In the genomic region with DNA sequence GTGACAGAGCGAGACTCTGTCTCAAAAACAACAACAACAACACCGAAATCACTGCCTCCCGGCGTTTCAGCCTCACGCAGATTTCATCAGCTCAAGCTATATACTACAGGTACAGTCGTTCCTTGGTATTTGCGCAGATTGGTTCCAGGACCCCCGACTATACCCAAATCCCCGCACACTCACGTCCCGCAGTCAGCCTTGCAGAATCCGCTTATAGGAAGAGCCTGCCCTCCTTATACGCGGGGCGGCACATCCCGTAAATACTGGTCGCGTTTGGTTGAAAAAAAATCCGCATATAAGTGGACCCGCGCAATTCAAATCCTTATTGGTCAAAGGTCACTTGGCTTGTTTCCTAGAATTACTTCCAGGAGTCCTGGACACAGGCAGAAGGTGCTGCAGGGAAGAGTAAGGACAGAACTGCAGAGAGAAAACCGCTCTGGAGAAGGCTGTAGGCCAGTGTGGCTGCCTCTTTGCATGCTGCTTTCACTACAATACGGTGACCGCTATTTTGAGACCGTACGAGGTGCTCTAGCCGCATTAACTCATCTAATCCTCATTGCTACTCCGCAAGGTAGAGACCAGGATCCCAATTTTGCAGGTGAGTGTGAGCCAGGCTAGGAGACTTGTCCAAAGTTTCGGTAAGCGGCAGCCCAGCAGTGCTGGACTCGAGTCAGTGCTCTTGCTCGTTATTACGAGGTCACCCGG, we compare ENCODE assay signal across 6 cellular contexts. TPM values are rescaled to one million over a fixed set of nuclear protein-coding genes. Genes with fewer than 3 reads are reported as not detected.
DNase-seq lines count a peak whose midpoint lies in the region; ATAC-seq, FAIRE-seq and TF ChIP-seq lines count a peak whose summit lies in the region.

No MANE protein-coding gene starts in this region.

- TF ChIP-seq CTCF in WI38 (IDR thresholded peaks at IDR 0.05; ENCODE audit: low read depth, low read length) (no peak), left lung (IDR thresholded peaks at IDR 0.05) (no peak)

- FAIRE-seq in GM12891 (lab: Jason Lieb, UNC), result no peak

- DNase-seq in left lung (no peak), GDM1 (lab: John Stamatoyannopoulos, UW) (no peak), MV-4-11 (lab: John Stamatoyannopoulos, UW) (no peak), GM12891 (ENCODE audit: insufficient read length, low spot score) (no peak)

- H3K4me3 ChIP-seq in WI38 (ENCODE audit: low read depth, low read length) (peak overlapping the region; percentile 99), left lung (peak overlapping the region; percentile 87 to 99)

- ATAC-seq in GM21529 (IDR thresholded peaks at IDR 0.05; ENCODE audit: unreplicated experiment) (peak; percentile 9), left lung (peak; percentile 1)

- peaks cover 11 to 34% of the 10 kb centered on the region in 2 donors for H3K4me1 ChIP-seq in left lung

- no peak for TF ChIP-seq POLR2A in GM12891 (IDR thresholded peaks at IDR 0.05; ENCODE audit: low read depth, low read length)

- H3K9me3 ChIP-seq in left lung, result no peaks in the 10 kb centered on the region

- peak overlapping the region in 1 of 2 donors; percentile 86 for H3K27ac ChIP-seq in left lung

- peaks cover 0 to 39% of the 10 kb centered on the region in 2 donors for H3K36me3 ChIP-seq in left lung

- no peaks in the 10 kb centered on the region for H3K27me3 ChIP-seq in left lung

- intact Hi-C loops in left lung (cut with DNase I), result no loop called here

TF ChIP-seq in GM12891, 5 proteins besides CTCF, POLR2A, EP300 and RAD21:
- TF ChIP-seq POU2F2 (IDR thresholded peaks at IDR 0.05; ENCODE audit: low read depth, low read length), result no peak
- TF ChIP-seq SPI1 (IDR thresholded peaks at IDR 0.05; ENCODE audit: low read depth, low read length), result no peak
- no peak for TF ChIP-seq TAF1 (IDR thresholded peaks at IDR 0.05; ENCODE audit: low read depth, low read length)

RNA-seq across cellular contexts. Expression of a gene that starts 0.7 kb away (rescaled TPM):
- total RNA-seq in left lung, result 10 to 100 TPM; 65.4 to 78.7 TPM
- 180 TPM for polyA plus RNA-seq in GM12891 (2012; ENCODE audit: low read depth, missing spikeins)

RNA-seq across cellular contexts. Expression of a gene that starts 37.9 kb away (rescaled TPM):
- total RNA-seq in left lung, result 10 to 100 TPM; 51.9 to 69.3 TPM
- 18.7 TPM for polyA plus RNA-seq in GM12891 (2012; ENCODE audit: low read depth, missing spikeins)

RNA-seq across cellular contexts. Expression of a gene that starts 38.2 kb away (rescaled TPM):
- 10 to 100 TPM; 16.3 to 22.9 TPM for total RNA-seq in left lung
- polyA plus RNA-seq in GM12891 (2012; ENCODE audit: low read depth, missing spikeins), result 16.2 TPM

RNA-seq across cellular contexts. Expression of a gene that starts 45.7 kb away (rescaled TPM):
- total RNA-seq in left lung, result 10 to 100 TPM; 10.3 to 13.7 TPM
- 8.1 TPM for polyA plus RNA-seq in GM12891 (2012; ENCODE audit: low read depth, missing spikeins)

RNA-seq across cellular contexts. Expression of a gene that starts 45.9 kb away (rescaled TPM):
- total RNA-seq in left lung, result 10 to 100 TPM; 55.4 to 61.4 TPM
- 87.4 TPM for polyA plus RNA-seq in GM12891 (2012; ENCODE audit: low read depth, missing spikeins)
